Comparison of ENCODE assay signal across 23 cellular contexts in genomic region chr18:26646897-26647296, GRCh38.
"Had no signal": no experiment of that assay in that cellular context is flagged by ENCODE, and none has a peak within 500 bp of the region (broad histone marks: within the 10 kb centered on the region; RNA-seq: fewer than 3 reads in every experiment).

No MANE protein-coding gene starts in this region.

- H3K4me3 Mint-ChIP-seq: activated CD4-positive, alpha-beta memory T cell treated with anti-CD3 and anti-CD28 coated beads for 36 hours; activated CD4-positive, alpha-beta T cell treated with anti-CD3 and anti-CD28 coated beads, Interleukin-2, amount 10 ng/mL, durations not matched to agents 7 days and 5 days; activated T-cell treated with anti-CD3 and anti-CD28 coated beads, Interleukin-2, amount 50 U/mL, for 4 hours had no signal

- DNase-seq: activated CD4-positive, alpha-beta memory T cell treated with anti-CD3 and anti-CD28 coated beads for 36 hours; activated CD4-positive, alpha-beta T cell treated with anti-CD3 and anti-CD28 coated beads, Interleukin-2, amount 10 ng/mL, durations not matched to agents 7 days and 5 days; activated CD4-positive, CD25-positive, alpha-beta regulatory T cell; activated CD8-positive, alpha-beta memory T cell treated with anti-CD3 and anti-CD28 coated beads for 24 hours; activated effector memory CD4-positive, alpha-beta T cell treated with anti-CD3 and anti-CD28 coated beads, Interleukin-2, amount 50 U/mL, for 16 hours; activated naive CD4-positive, alpha-beta T cell treated with Interleukin-2 at 50 U/mL for 16 hours; activated T-cell treated with anti-CD3 and anti-CD28 coated beads, Interleukin-2, amount 50 U/mL, for 4 hours; brain microvascular endothelial cell; colonic mucosa; MG63; MV-4-11; NCI-H1092 treated with DMSO at 0.1 percent for 48 hours; NCI-H1417 treated with DMSO at 0.1 percent for 48 hours; NCI-H1694 treated with DMSO at 0.1 percent for 48 hours; NCI-H2029 treated with DMSO at 0.1 percent for 48 hours; NCI-H446; NCI-H524; RPMI8226; SHP77; T-helper 1 cell had no signal

- H3K27ac ChIP-seq: brain microvascular endothelial cell, colonic mucosa, KMS-11, VCaP had no signal

- H3K4me1 ChIP-seq: colonic mucosa had no signal

- H3K4me1 Mint-ChIP-seq: activated CD4-positive, alpha-beta T cell treated with anti-CD3 and anti-CD28 coated beads, Interleukin-2, amount 10 ng/mL, durations not matched to agents 7 days and 5 days had no signal

- H3K27ac Mint-ChIP-seq: activated CD4-positive, alpha-beta memory T cell treated with anti-CD3 and anti-CD28 coated beads for 36 hours; activated CD4-positive, alpha-beta T cell treated with anti-CD3 and anti-CD28 coated beads, Interleukin-2, amount 10 ng/mL, durations not matched to agents 7 days and 5 days; activated naive CD4-positive, alpha-beta T cell treated with anti-CD3 and anti-CD28 coated beads, Interleukin-2, amount 50 U/mL, for 72 hours had no signal

- H3K27me3 ChIP-seq: colonic mucosa, MG63 had no signal

- H3K9me3 Mint-ChIP-seq: activated CD4-positive, alpha-beta memory T cell treated with anti-CD3 and anti-CD28 coated beads for 36 hours; activated CD4-positive, alpha-beta T cell treated with anti-CD3 and anti-CD28 coated beads, Interleukin-2, amount 10 ng/mL, durations not matched to agents 7 days and 5 days; activated naive CD4-positive, alpha-beta T cell treated with anti-CD3 and anti-CD28 coated beads, Interleukin-2, amount 50 U/mL, for 72 hours; activated T-cell treated with anti-CD3 and anti-CD28 coated beads, Interleukin-2, amount 50 U/mL, for 4 hours had no signal

- H3K36me3 ChIP-seq: brain microvascular endothelial cell, colonic mucosa, MG63 had no signal

- H3K4me2 ChIP-seq: KMS-11 had no signal

- H3K36me3 Mint-ChIP-seq: activated CD4-positive, alpha-beta memory T cell treated with anti-CD3 and anti-CD28 coated beads for 36 hours; activated naive CD4-positive, alpha-beta T cell treated with anti-CD3 and anti-CD28 coated beads, Interleukin-2, amount 50 U/mL, for 72 hours had no signal

- H3K9me3 ChIP-seq: colonic mucosa, MG63 had no signal

- H3K4me3 ChIP-seq: colonic mucosa, MG63 had no signal

- H3K9ac ChIP-seq: KMS-11 had no signal
